15 cellular contexts compared by ENCODE assay signal in the genomic region with DNA sequence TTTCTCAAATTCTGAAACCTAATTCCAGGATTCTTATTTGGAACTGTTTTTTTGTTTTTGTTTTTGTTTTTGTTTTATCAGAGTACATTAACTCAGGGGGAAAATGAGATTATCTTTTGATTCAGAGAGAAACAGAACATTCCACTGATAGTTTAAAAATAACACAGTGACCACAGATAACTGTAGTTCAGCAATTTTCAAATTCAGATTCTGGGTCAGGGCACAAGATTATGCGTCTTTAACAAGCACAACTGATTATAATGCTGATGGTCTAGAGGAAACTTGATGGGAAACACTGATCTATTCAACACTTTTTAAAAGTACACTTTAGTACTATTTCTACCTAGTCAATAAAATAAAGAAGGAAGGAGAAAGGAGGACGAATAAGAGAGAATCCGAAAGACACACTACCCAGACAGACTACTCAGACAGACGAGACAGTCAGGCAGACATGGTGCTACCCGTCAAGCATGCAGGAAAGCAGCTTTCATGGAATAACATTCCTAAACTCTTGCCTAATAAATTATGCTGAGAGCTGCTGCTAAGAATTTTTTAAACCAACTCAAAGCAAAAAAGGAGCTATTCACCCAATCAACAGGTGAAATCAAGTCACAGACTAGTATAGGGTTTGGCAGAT. TPM values are rescaled to one million over a fixed set of nuclear protein-coding genes. Genes with fewer than 3 reads are reported as not detected.
DNase-seq lines count a peak whose midpoint lies in the region; ATAC-seq, FAIRE-seq and TF ChIP-seq lines count a peak whose summit lies in the region.
"Had no signal": no experiment of that assay in that cellular context is flagged by ENCODE, and none has a peak within 500 bp of the region (broad histone marks: within the 10 kb centered on the region; RNA-seq: fewer than 3 reads in every experiment).

No MANE protein-coding gene starts in this region.

- peaks cover 10% of the 10 kb centered on the region for H3K36me3 Mint-ChIP-seq in astrocyte (ENCODE audit: low read depth, unreplicated experiment)
- H3K36me3 Mint-ChIP-seq: activated naive CD8-positive, alpha-beta T cell treated with anti-CD3 and anti-CD28 coated beads, Interleukin-2, amount 10 ng/mL, durations not matched to agents 7 days and 5 days had no signal

- no peak for TF ChIP-seq POLR2A in esophagus squamous epithelium (IDR thresholded peaks at IDR 0.05)

- peak; percentile 78 for DNase-seq in GM03348 (ENCODE audit: low spot score)
- peak; percentile 93 for DNase-seq in astrocyte (ENCODE audit: low read depth)
- no peak for DNase-seq in heart right ventricle
- DNase-seq in psoas muscle, result no peak
- DNase-seq in mesenteric fat pad (ENCODE audit: low spot score), result no peak
- DNase-seq in NCI-H1417 (lab: John Stamatoyannopoulos, UW), result no peak
- DNase-seq in activated CD8-positive, alpha-beta memory T cell treated with anti-CD3 and anti-CD28 coated beads, Interleukin-2, amount 50 U/mL, for 4 hours, result no peak
- no peak for DNase-seq in esophagus squamous epithelium (lab: John Stamatoyannopoulos, UW)
- DNase-seq: activated CD4-positive, alpha-beta T cell treated with anti-CD3 and anti-CD28 coated beads for 4 hours; activated naive CD8-positive, alpha-beta T cell treated with anti-CD3 and anti-CD28 coated beads, Interleukin-2, amount 10 ng/mL, durations not matched to agents 7 days and 5 days; COR-L47; glutamatergic neuron; NCI-H1436 treated with DMSO at 0.1 percent for 48 hours; OCI-M1 had no signal

- no peaks in the 10 kb centered on the region for H3K9me3 ChIP-seq in astrocyte (ENCODE audit: insufficient read depth, low read depth, low read length)
- no peaks in the 10 kb centered on the region for H3K9me3 ChIP-seq in heart right ventricle
- no peaks in the 10 kb centered on the region for H3K9me3 ChIP-seq in psoas muscle
- no peaks in the 10 kb centered on the region for H3K9me3 ChIP-seq in esophagus squamous epithelium
- H3K9me3 ChIP-seq: neutrophil had no signal

- H3K4me2 ChIP-seq in astrocyte (ENCODE audit: low read length), result peak overlapping the region; percentile 73

- H3K27ac ChIP-seq in astrocyte (ENCODE audit: low read depth, low read length) (peak overlapping the region; percentile 89), heart right ventricle (peak overlapping the region in 7 of 10 donors; percentile 25 to 61 (median 44)), psoas muscle (peak overlapping the region; percentile 13), esophagus squamous epithelium (peak overlapping the region in 2 of 4 donors; percentile 26 to 28)
- H3K27ac ChIP-seq: neutrophil had no signal

- H3K9ac ChIP-seq in astrocyte (ENCODE audit: low read length), result peak overlapping the region; percentile 70

- H3K27ac Mint-ChIP-seq in astrocyte (ENCODE audit: unreplicated experiment), result peak overlapping the region; percentile 99
- H3K27ac Mint-ChIP-seq: activated naive CD8-positive, alpha-beta T cell treated with anti-CD3 and anti-CD28 coated beads, Interleukin-2, amount 10 ng/mL, durations not matched to agents 7 days and 5 days had no signal

- no peaks in the 10 kb centered on the region for H3K27me3 ChIP-seq in astrocyte (ENCODE audit: insufficient read depth, low read length)
- H3K27me3 ChIP-seq in heart right ventricle, result no peaks in the 10 kb centered on the region
- no peaks in the 10 kb centered on the region for H3K27me3 ChIP-seq in psoas muscle (ENCODE audit: insufficient read depth in 3 of 3, low read length in 2 of 3)
- H3K27me3 ChIP-seq in esophagus squamous epithelium, result no peaks in the 10 kb centered on the region
- H3K27me3 ChIP-seq: neutrophil had no signal

- peak; percentile 63 for FAIRE-seq in astrocyte (lab: Jason Lieb, UNC)

- no peaks in the 10 kb centered on the region for H3K27me3 Mint-ChIP-seq in astrocyte (ENCODE audit: low read depth, unreplicated experiment)

- peak overlapping the region; percentile 10 for H3K4me3 Mint-ChIP-seq in astrocyte (ENCODE audit: unreplicated experiment)
- H3K4me3 Mint-ChIP-seq: activated naive CD8-positive, alpha-beta T cell treated with anti-CD3 and anti-CD28 coated beads, Interleukin-2, amount 10 ng/mL, durations not matched to agents 7 days and 5 days had no signal

- 53 to 69% methylated on average over 5 of the region's 5 CpGs for WGBS in heart right ventricle, 2 donors
- WGBS in psoas muscle, 3 donors, result 31 to 60% (median 34%) methylated on average over 5 of the region's 5 CpGs
- 67 to 74% methylated on average over 5 of the region's 5 CpGs for WGBS in esophagus squamous epithelium, 2 donors

- peak in 5 of 8 donors; percentile 52 to 74 (median 59) for ATAC-seq in heart right ventricle
- ATAC-seq in psoas muscle, result peak in 2 of 4 donors; percentile 67

- intact Hi-C loops in heart right ventricle (cut with DNase I) (no loop called here), psoas muscle (cut with DNase I) (loop anchor here in 1 of 2 donors (5.0 kb wide), 1 partner anchor 52 kb away; no protein-coding TSS in a partner anchor), esophagus squamous epithelium (cut with DNase I) (no loop called here)

- H2AFZ ChIP-seq in astrocyte (ENCODE audit: low read depth, low read length), result no peak overlapping the region

- peaks cover 74% of the 10 kb centered on the region for H3K4me1 Mint-ChIP-seq in astrocyte (ENCODE audit: low read depth, unreplicated experiment)
- H3K4me1 Mint-ChIP-seq: activated naive CD8-positive, alpha-beta T cell treated with anti-CD3 and anti-CD28 coated beads, Interleukin-2, amount 10 ng/mL, durations not matched to agents 7 days and 5 days had no signal

- no peaks in the 10 kb centered on the region for H3K9me3 Mint-ChIP-seq in astrocyte (ENCODE audit: unreplicated experiment)
- H3K9me3 Mint-ChIP-seq: activated naive CD8-positive, alpha-beta T cell treated with anti-CD3 and anti-CD28 coated beads, Interleukin-2, amount 10 ng/mL, durations not matched to agents 7 days and 5 days had no signal

- H3K4me1 ChIP-seq in astrocyte (ENCODE audit: insufficient read depth, low read length) (peaks cover 50% of the 10 kb centered on the region), heart right ventricle (peaks cover 4 to 57% (median 36%) of the 10 kb centered on the region in 9 donors), psoas muscle (peaks cover 6% of the 10 kb centered on the region), esophagus squamous epithelium (peaks cover 0 to 49% (median 7%) of the 10 kb centered on the region in 3 donors)

- H3K4me3 ChIP-seq in astrocyte (ENCODE audit: insufficient read depth, low read depth, low read length) (no peak overlapping the region), heart right ventricle (no peak overlapping the region), psoas muscle (peak overlapping the region; percentile 1), esophagus squamous epithelium (no peak overlapping the region)

- H3K79me2 ChIP-seq in astrocyte (ENCODE audit: insufficient read depth, low read length), result peaks cover 61% of the 10 kb centered on the region

- TF ChIP-seq CTCF in astrocyte (IDR thresholded peaks at IDR 0.05; ENCODE audit: insufficient read depth, low read depth, low read length), result no peak
- TF ChIP-seq CTCF in heart right ventricle (IDR thresholded peaks at IDR 0.05), result no peak
- no peak for TF ChIP-seq CTCF in psoas muscle (IDR thresholded peaks at IDR 0.05)
- no peak for TF ChIP-seq CTCF in esophagus squamous epithelium (IDR thresholded peaks at IDR 0.05)

- peaks cover 2% of the 10 kb centered on the region for H4K20me1 ChIP-seq in astrocyte (ENCODE audit: insufficient read depth, low read length)

- H3K36me3 ChIP-seq in astrocyte (ENCODE audit: insufficient read depth, low read length) (no peaks in the 10 kb centered on the region), heart right ventricle (no peaks in the 10 kb centered on the region), psoas muscle (ENCODE audit: insufficient read depth in 1 of 2, low read depth in 1 of 2) (no peaks in the 10 kb centered on the region), esophagus squamous epithelium (no peaks in the 10 kb centered on the region)
- H3K36me3 ChIP-seq: neutrophil had no signal

RNA-seq across cellular contexts. Expression of gene APBB2, which starts 59.0 kb away (rescaled TPM):
- total RNA-seq in astrocyte, result 172 and 173 TPM in 2 replicates
- 10 to 100 TPM; 22.3 to 35.4 (median 27.8) TPM for total RNA-seq in heart right ventricle
- polyA plus RNA-seq in heart right ventricle, result 10 to 100 TPM in 1 of 2 donors, 1 to 10 TPM in 1; 5.2 to 12.0 TPM
- 10 to 100 TPM in 3 of 4 donors, 1 to 10 TPM in 1; 7.8 to 37.4 (median 12.7) TPM for total RNA-seq in psoas muscle
- polyA plus RNA-seq in psoas muscle, result 10 to 100 TPM in 1 of 3 donors, 1 to 10 TPM in 2; 3.1 to 12.5 (median 3.2) TPM
- 121 TPM for total RNA-seq in mesenteric fat pad
- 10 to 100 TPM; 12.2 to 29.2 (median 20.1) TPM for total RNA-seq in esophagus squamous epithelium

Comparison
In these comparisons a context has a peak if more than half of its experiments do, and no peak if none do; other contexts are left out.
1. DNase-seq: peak in GM03348 (single experiment) and astrocyte (single experiment); none in heart right ventricle (0 of 2), psoas muscle (0 of 2), mesenteric fat pad (single experiment), NCI-H1417 (0 of 3), activated CD8-positive, alpha-beta memory T cell treated with anti-CD3 and anti-CD28 coated beads, Interleukin-2, amount 50 U/mL, for 4 hours (single experiment) and esophagus squamous epithelium (single experiment).